13 cellular contexts compared by ENCODE assay signal in genomic region chr11:62958547-62959071, GRCh38. TPM values are rescaled to one million over a fixed set of nuclear protein-coding genes. Genes with fewer than 3 reads are reported as not detected.
DNase-seq lines count a peak whose midpoint lies in the region; ATAC-seq, FAIRE-seq and TF ChIP-seq lines count a peak whose summit lies in the region.
"Had no signal": no experiment of that assay in that cellular context is flagged by ENCODE, and none has a peak within 500 bp of the region (broad histone marks: within the 10 kb centered on the region; RNA-seq: fewer than 3 reads in every experiment).

No MANE protein-coding gene starts in this region.

- 8 to 17% (median 17%) methylated on average over 8 of the region's 8 CpGs for WGBS in small intestine, 3 donors

- TF ChIP-seq CTCF in natural killer cell (IDR thresholded peaks at IDR 0.05), result no peak

- peaks cover 7% of the 10 kb centered on the region for H3K4me1 Mint-ChIP-seq in activated T-helper 17 cell treated with anti-CD3 and anti-CD28 coated beads, Interleukin-2, amount 50 U/mL, for 72 hours
- H3K4me1 Mint-ChIP-seq in natural killer cell, result no peaks in the 10 kb centered on the region
- H3K4me1 Mint-ChIP-seq: IgD-negative memory B cell, memory B cell had no signal

- no peak for ATAC-seq in activated T-helper 17 cell treated with anti-CD3 and anti-CD28 coated beads, Interleukin-2, amount 50 U/mL, for 72 hours (replicated peaks)
- ATAC-seq in left ventricle myocardium superior, result peak; percentile 23
- ATAC-seq in natural killer cell, result no peak

- FAIRE-seq in small intestine (lab: Jason Lieb, UNC), result no peak
- FAIRE-seq: TTC549 had no signal

- no peaks in the 10 kb centered on the region for H3K27me3 ChIP-seq in small intestine (ENCODE audit: control insufficient read depth in 2 of 2, insufficient read depth in 2 of 2, low read length in 2 of 2)

- H3K27ac ChIP-seq in small intestine (ENCODE audit: low read depth in 1 of 2, low read length in 1 of 2), result peak overlapping the region in 1 of 2 donors; percentile 43

- peak overlapping the region; percentile 50 for H3K27ac Mint-ChIP-seq in activated T-helper 17 cell treated with anti-CD3 and anti-CD28 coated beads, Interleukin-2, amount 50 U/mL, for 72 hours
- no peak overlapping the region for H3K27ac Mint-ChIP-seq in natural killer cell
- H3K27ac Mint-ChIP-seq: memory B cell had no signal

- H3K36me3 ChIP-seq in small intestine (ENCODE audit: control insufficient read depth in 2 of 2, insufficient read depth in 2 of 2, low read length in 2 of 2), result no peaks in the 10 kb centered on the region

- intact Hi-C loops in left ventricle myocardium superior (cut with micrococcal nuclease), result no loop called here
- intact Hi-C loops in natural killer cell (cut with micrococcal nuclease), result no loop called here

- H3K4me3 Mint-ChIP-seq in activated T-helper 17 cell treated with anti-CD3 and anti-CD28 coated beads, Interleukin-2, amount 50 U/mL, for 72 hours, result no peak overlapping the region
- no peak overlapping the region for H3K4me3 Mint-ChIP-seq in natural killer cell
- H3K4me3 Mint-ChIP-seq: memory B cell had no signal

- no peaks in the 10 kb centered on the region for H3K9me3 ChIP-seq in small intestine (ENCODE audit: control insufficient read depth, low read depth)

- no peak overlapping the region for H3K4me3 ChIP-seq in small intestine (ENCODE audit: low read depth in 1 of 2, low read length in 2 of 2)

- H3K4me1 ChIP-seq in small intestine (ENCODE audit: control insufficient read depth in 2 of 2, insufficient read depth in 1 of 2, low read depth in 1 of 2, low read length in 1 of 2), result peaks cover 0 to 10% of the 10 kb centered on the region in 2 donors

- DNase-seq in HT1080 (ENCODE audit: low read depth), result peak; percentile 38
- DNase-seq in left ventricle myocardium superior, result no peak
- peak; percentile 63 for DNase-seq in small intestine
- no peak for DNase-seq in natural killer cell
- no peak for DNase-seq in NCI-H748 treated with DMSO at 0.1 percent for 48 hours (lab: John Stamatoyannopoulos, UW)
- DNase-seq in dedifferentiated amniotic fluid mesenchymal stem cell (ENCODE audit: extremely low spot score), result no peak
- DNase-seq: activated gamma-delta T cell treated with Interleukin-2 at 50 U/mL for 16 hours; NK-92 treated with Interleukin-12 subunit alpha and Interleukin-12 subunit beta, amount 100 ng/mL, for 24 hours had no signal

- peaks cover 20% of the 10 kb centered on the region for H3K27me3 Mint-ChIP-seq in activated T-helper 17 cell treated with anti-CD3 and anti-CD28 coated beads, Interleukin-2, amount 50 U/mL, for 72 hours
- H3K27me3 Mint-ChIP-seq in natural killer cell (ENCODE audit: low read depth in 2 of 2), result peaks cover 10 to 16% of the 10 kb centered on the region in 2 donors

- no peaks in the 10 kb centered on the region for H3K36me3 Mint-ChIP-seq in activated T-helper 17 cell treated with anti-CD3 and anti-CD28 coated beads, Interleukin-2, amount 50 U/mL, for 72 hours (ENCODE audit: low read depth)
- no peaks in the 10 kb centered on the region for H3K36me3 Mint-ChIP-seq in natural killer cell
- H3K36me3 Mint-ChIP-seq: memory B cell had no signal

- H3K9me3 Mint-ChIP-seq in activated T-helper 17 cell treated with anti-CD3 and anti-CD28 coated beads, Interleukin-2, amount 50 U/mL, for 72 hours, result no peaks in the 10 kb centered on the region
- no peaks in the 10 kb centered on the region for H3K9me3 Mint-ChIP-seq in natural killer cell
- H3K9me3 Mint-ChIP-seq: memory B cell had no signal

RNA-seq across cellular contexts. Expression of gene SLC22A6, which starts 26.2 kb away (rescaled TPM):
- total RNA-seq in HT1080 (2014; rRNA removed; shearing (Covaris generic)), result not detected in 2 replicates
- polyA plus RNA-seq in HT1080 (2015; cell fraction: cytosol; rRNA removed), result not detected in 2 replicates
- polyA plus RNA-seq in HT1080 (2015; cell fraction: nucleus; rRNA removed), result not detected in 2 replicates
- total RNA-seq in activated T-helper 17 cell treated with anti-CD3 and anti-CD28 coated beads, Interleukin-2, amount 50 U/mL, for 72 hours, result not detected
- total RNA-seq in left ventricle myocardium superior, result not detected
- not detected for polyA plus RNA-seq in small intestine
- not detected for total RNA-seq in natural killer cell
- polyA plus RNA-seq: esophagus, IgD-negative memory B cell had no signal

RNA-seq across cellular contexts. Expression of gene CHRM1, which starts 37.4 kb away (rescaled TPM):
- total RNA-seq in HT1080 (2014; rRNA removed; shearing (Covaris generic)), result not detected in 2 replicates
- not detected in 2 replicates for polyA plus RNA-seq in HT1080 (2015; cell fraction: cytosol; rRNA removed)
- not detected in 2 replicates for polyA plus RNA-seq in HT1080 (2015; cell fraction: nucleus; rRNA removed)
- not detected for total RNA-seq in activated T-helper 17 cell treated with anti-CD3 and anti-CD28 coated beads, Interleukin-2, amount 50 U/mL, for 72 hours
- total RNA-seq in left ventricle myocardium superior (0.07 TPM), natural killer cell (not detected)
- 1 to 10 TPM in 1 of 3 donors, not detected in 2; 1.1 TPM for polyA plus RNA-seq in small intestine
- polyA plus RNA-seq: IgD-negative memory B cell had no signal

RNA-seq across cellular contexts. Expression of gene SLC22A8, which starts 57.0 kb away (rescaled TPM):
- total RNA-seq in HT1080 (2014; rRNA removed; shearing (Covaris generic)), result not detected in 2 replicates
- polyA plus RNA-seq in HT1080 (2015; cell fraction: cytosol; rRNA removed), result not detected in 2 replicates
- not detected in 2 replicates for polyA plus RNA-seq in HT1080 (2015; cell fraction: nucleus; rRNA removed)
- total RNA-seq in activated T-helper 17 cell treated with anti-CD3 and anti-CD28 coated beads, Interleukin-2, amount 50 U/mL, for 72 hours, result not detected
- not detected for total RNA-seq in left ventricle myocardium superior
- polyA plus RNA-seq in small intestine, result not detected
- not detected for total RNA-seq in natural killer cell
- polyA plus RNA-seq: esophagus, IgD-negative memory B cell had no signal

Comparison
In these comparisons a context has a peak if more than half of its experiments do, and no peak if none do; other contexts are left out.
1. DNase-seq: peak in HT1080 (single experiment) and small intestine (single experiment); none in left ventricle myocardium superior (single experiment), natural killer cell (single experiment), NCI-H748 treated with DMSO at 0.1 percent for 48 hours (single experiment) and dedifferentiated amniotic fluid mesenchymal stem cell (single experiment).